22 cellular contexts compared by ENCODE assay signal in genomic region chr12:130590685-130591084, GRCh38.
"Had no signal": no experiment of that assay in that cellular context is flagged by ENCODE, and none has a peak within 500 bp of the region (broad histone marks: within the 10 kb centered on the region; RNA-seq: fewer than 3 reads in every experiment).

No MANE protein-coding gene starts in this region.

- H3K9me3 ChIP-seq: esophagus squamous epithelium, gastrocnemius medialis, left lung, lower lobe of right lung, mucosa of descending colon had no signal

- DNase-seq: cortex of kidney; effector CD8-positive, alpha-beta T cell; effector memory CD8-positive, alpha-beta T cell; endodermal cell; erythroblast; esophagus squamous epithelium; foreskin fibroblast; foreskin melanocyte; gastrocnemius medialis; glutamatergic neuron; heart right ventricle; hippocampal formation; left cardiac atrium; left lung; left ventricle myocardium superior; lower lobe of right lung; mesenchymal stem cell; mucosa of descending colon had no signal

- H3K4me1 Mint-ChIP-seq: mesothelial cell of epicardium had no signal

- H3K4me3 ChIP-seq: esophagus squamous epithelium, gastrocnemius medialis, heart right ventricle, left lung, lower lobe of right lung, mucosa of descending colon had no signal

- H3K27ac ChIP-seq: epithelial cell of prostate, esophagus squamous epithelium, gastrocnemius medialis, heart right ventricle, left lung, lower lobe of right lung had no signal

- H3K27ac Mint-ChIP-seq: dendritic cell treated with granulocyte-macrophage colony-stimulating factor and Interleukin-4, amounts not matched to agents 40 ng/mL and 50 ng/mL, for 4 days; effector memory CD8-positive, alpha-beta T cell; endodermal cell; mesothelial cell of epicardium had no signal

- ATAC-seq: effector memory CD8-positive, alpha-beta T cell; esophagus mucosa; gastrocnemius medialis; heart right ventricle; left cardiac atrium; left lung; left ventricle myocardium superior; lower lobe of right lung; mucosa of descending colon had no signal

- H3K4me1 ChIP-seq: esophagus squamous epithelium, gastrocnemius medialis, heart right ventricle, left lung, lower lobe of right lung had no signal

- H3K36me3 ChIP-seq: esophagus squamous epithelium, gastrocnemius medialis, heart right ventricle, left lung, lower lobe of right lung had no signal

- H3K4me3 Mint-ChIP-seq: dendritic cell treated with granulocyte-macrophage colony-stimulating factor and Interleukin-4, amounts not matched to agents 40 ng/mL and 50 ng/mL, for 4 days; effector memory CD8-positive, alpha-beta T cell; endodermal cell; mesothelial cell of epicardium had no signal

- H3K36me3 Mint-ChIP-seq: mesothelial cell of epicardium had no signal

- H3K27me3 Mint-ChIP-seq: dendritic cell treated with granulocyte-macrophage colony-stimulating factor and Interleukin-4, amounts not matched to agents 40 ng/mL and 50 ng/mL, for 4 days had no signal

- H3K27me3 ChIP-seq: esophagus squamous epithelium, gastrocnemius medialis had no signal
